19 cellular contexts compared by ENCODE assay signal in the genomic region with DNA sequence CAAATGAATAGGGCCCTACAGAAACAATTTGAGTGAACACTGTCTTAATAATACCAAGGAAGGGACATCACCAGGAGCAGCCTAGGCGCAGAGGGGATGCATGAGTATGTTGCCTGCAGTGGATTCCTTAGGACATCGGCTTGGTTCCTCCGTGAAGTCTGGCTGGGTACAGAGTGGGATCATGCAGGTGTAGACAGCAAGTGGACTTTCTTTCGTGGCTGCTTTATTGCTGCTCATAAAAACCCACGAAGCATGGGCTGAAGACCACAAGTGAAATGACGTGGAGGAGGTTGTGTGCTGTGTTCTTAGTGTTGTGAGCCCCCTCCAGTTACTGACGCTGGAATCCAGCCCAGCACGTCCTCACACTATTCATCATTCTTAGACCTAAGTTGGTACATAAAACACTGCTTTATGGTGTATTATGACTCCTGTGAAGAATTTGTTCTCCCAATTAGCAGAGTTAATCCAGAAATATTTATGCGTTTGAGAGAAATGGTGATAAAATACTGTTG.
A peak's percentile ranks its signal among the peaks of the same experiment; 100 is the strongest.
DNase-seq lines count a peak whose midpoint lies in the region; ATAC-seq and TF ChIP-seq lines count a peak whose summit lies in the region.
"Had no signal": no experiment of that assay in that cellular context is flagged by ENCODE, and none has a peak within 500 bp of the region (broad histone marks: within the 10 kb centered on the region; RNA-seq: fewer than 3 reads in every experiment).

No MANE protein-coding gene starts in this region.

- intact Hi-C loops in prostate gland (cut with DNase I) = no loop called here

- H3K4me2 ChIP-seq in BLaER1 treated with 17β-estradiol and CSF1 and Interleukin-3, amounts not matched to agents 10 nM and 100 nM = peak overlapping the region in 6 of 11 experiments; percentile 19 to 39 (median 33); a peak in 10 of 22 replicates

- no peak for TF ChIP-seq POLR2A in prostate gland (IDR thresholded peaks at IDR 0.05)

- H3K9me3 ChIP-seq in BLaER1 treated with 17β-estradiol and CSF1 and Interleukin-3, amounts not matched to agents 10 nM and 100 nM (replicated peaks in 1 of 11) = no peaks in the 10 kb centered on the region
- no peaks in the 10 kb centered on the region for H3K9me3 ChIP-seq in prostate gland

- no peak for TF ChIP-seq CTCF in prostate gland (IDR thresholded peaks at IDR 0.05)

- 40% methylated on average over 9 of the region's 9 CpGs for WGBS in prostate gland

- no peak for ATAC-seq in GM21529 (IDR thresholded peaks at IDR 0.05; ENCODE audit: unreplicated experiment)

- no peak overlapping the region for H3K9ac ChIP-seq in BLaER1 treated with 17β-estradiol and CSF1 and Interleukin-3, amounts not matched to agents 10 nM and 100 nM

- no peak overlapping the region for H3K4me3 ChIP-seq in BLaER1 treated with 17β-estradiol and CSF1 and Interleukin-3, amounts not matched to agents 10 nM and 100 nM
- no peak overlapping the region for H3K4me3 ChIP-seq in prostate gland

- no peak overlapping the region for H3K27ac ChIP-seq in BLaER1 treated with 17β-estradiol and CSF1 and Interleukin-3, amounts not matched to agents 10 nM and 100 nM
- no peak overlapping the region for H3K27ac ChIP-seq in prostate gland
- H3K27ac ChIP-seq: RWPE1 had no signal

- H4K20me1 ChIP-seq in BLaER1 treated with 17β-estradiol and CSF1 and Interleukin-3, amounts not matched to agents 10 nM and 100 nM = no peaks in the 10 kb centered on the region

- no peaks in the 10 kb centered on the region for H3K36me3 ChIP-seq in BLaER1 treated with 17β-estradiol and CSF1 and Interleukin-3, amounts not matched to agents 10 nM and 100 nM
- H3K36me3 ChIP-seq in prostate gland = no peaks in the 10 kb centered on the region

- peak; percentile 4 for DNase-seq in astrocyte of the hippocampus (ENCODE audit: low read depth, low spot score)
- peak; percentile 26 for DNase-seq in globus pallidus (ENCODE audit: low spot score)
- DNase-seq in putamen (ENCODE audit: low spot score) = peak; percentile 6
- DNase-seq in SK-N-DZ (ENCODE audit: low spot score) = no peak
- DNase-seq in SHP77 treated with DMSO at 0.1 percent for 48 hours (lab: John Stamatoyannopoulos, UW) = no peak
- no peak for DNase-seq in prostate gland (ENCODE audit: low spot score)
- DNase-seq: CD4-positive, CD25-positive, alpha-beta regulatory T cell; H7; KG1; NCI-H1092 treated with DMSO at 0.1 percent for 48 hours; NCI-H1436 treated with DMSO at 0.1 percent for 48 hours; NCI-H1930; NCI-H2227 treated with DMSO at 0.1 percent for 48 hours; NCI-H510A; NCI-H748 treated with DMSO at 0.1 percent for 48 hours; NK-92 treated with Interleukin-12 subunit alpha and Interleukin-12 subunit beta, amount 100 ng/mL, for 24 hours had no signal

- H3K4me1 ChIP-seq in BLaER1 treated with 17β-estradiol and CSF1 and Interleukin-3, amounts not matched to agents 10 nM and 100 nM = peaks cover 0 to 16% (median 13%) of the 10 kb centered on the region in 10 experiments; a peak in 10 of 20 replicates
- H3K4me1 ChIP-seq in prostate gland (replicated peaks) = no peaks in the 10 kb centered on the region

- no peaks in the 10 kb centered on the region for H3K27me3 ChIP-seq in BLaER1 treated with 17β-estradiol and CSF1 and Interleukin-3, amounts not matched to agents 10 nM and 100 nM
- no peaks in the 10 kb centered on the region for H3K27me3 ChIP-seq in prostate gland (replicated peaks; ENCODE audit: insufficient read depth)

Comparison
In these comparisons a context has a peak if more than half of its experiments do, and no peak if none do; other contexts are left out.
1. DNase-seq: peak in astrocyte of the hippocampus (single experiment), globus pallidus (single experiment) and putamen (single experiment); none in SK-N-DZ (single experiment), SHP77 treated with DMSO at 0.1 percent for 48 hours (single experiment) and prostate gland (single experiment).